17 cellular contexts compared by ENCODE assay signal in genomic region chr1:208431721-208432120, GRCh38.
A peak's percentile ranks its signal among the peaks of the same experiment; 100 is the strongest.
DNase-seq lines count a peak whose midpoint lies in the region; ATAC-seq and TF ChIP-seq lines count a peak whose summit lies in the region.
"Had no signal": no experiment of that assay in that cellular context is flagged by ENCODE, and none has a peak within 500 bp of the region (broad histone marks: within the 10 kb centered on the region; RNA-seq: fewer than 3 reads in every experiment).

No MANE protein-coding gene starts in this region.

- H3K27me3 ChIP-seq in PC-3 (ENCODE audit: low read length): no peaks in the 10 kb centered on the region
- H3K27me3 ChIP-seq: BLaER1 had no signal

- no peak overlapping the region for H3K27ac Mint-ChIP-seq in activated naive CD8-positive, alpha-beta T cell treated with anti-CD3 and anti-CD28 coated beads for 36 hours
- no peak overlapping the region for H3K27ac Mint-ChIP-seq in stimulated activated effector memory CD8-positive, alpha-beta T cell treated with anti-CD3 and anti-CD28 coated beads, Interleukin-12 subunit alpha, Interleukin-12 subunit beta, amount 100 ng/mL, for 72 hours
- H3K27ac Mint-ChIP-seq: stimulated activated naive CD8-positive, alpha-beta T cell treated with anti-CD3 and anti-CD28 coated beads, Interleukin-15, amount 100 ng/mL, for 72 hours had no signal

- H3K9me2 ChIP-seq in PC-3 (replicated peaks; ENCODE audit: low read length): no peaks in the 10 kb centered on the region

- H3K27me3 Mint-ChIP-seq in activated naive CD8-positive, alpha-beta T cell treated with anti-CD3 and anti-CD28 coated beads for 36 hours: no peaks in the 10 kb centered on the region
- H3K27me3 Mint-ChIP-seq: stimulated activated naive CD8-positive, alpha-beta T cell treated with anti-CD3 and anti-CD28 coated beads, Interleukin-15, amount 100 ng/mL, for 72 hours had no signal

- intact Hi-C loops in PC-3 (cut with micrococcal nuclease): no loop called here

- ATAC-seq in PC-3 (peak; percentile 76), GM18868 (IDR thresholded peaks at IDR 0.05; ENCODE audit: unreplicated experiment) (no peak), GM21619 (IDR thresholded peaks at IDR 0.05; ENCODE audit: unreplicated experiment) (no peak)
- ATAC-seq in stimulated activated effector memory CD8-positive, alpha-beta T cell treated with anti-CD3 and anti-CD28 coated beads, Interleukin-12 subunit alpha, Interleukin-12 subunit beta, amount 100 ng/mL, for 72 hours: no peak
- ATAC-seq: GM12878; stimulated activated naive CD8-positive, alpha-beta T cell treated with anti-CD3 and anti-CD28 coated beads, Interleukin-15, amount 100 ng/mL, for 72 hours had no signal

- peak; percentile 43 for DNase-seq in AG20443 (ENCODE audit: low spot score)
- DNase-seq in PC-3: peak; percentile 90
- peak; percentile 52 for DNase-seq in epithelial cell of prostate (ENCODE audit: low read depth, low spot score)
- peak; percentile 20 for DNase-seq in middle frontal gyrus (ENCODE audit: extremely low spot score, low spot score)
- no peak for DNase-seq in activated naive CD8-positive, alpha-beta T cell treated with anti-CD3 and anti-CD28 coated beads for 36 hours
- DNase-seq in stimulated activated effector memory CD8-positive, alpha-beta T cell treated with anti-CD3 and anti-CD28 coated beads, Interleukin-12 subunit alpha, Interleukin-12 subunit beta, amount 100 ng/mL, for 72 hours (ENCODE audit: low spot score in 2 of 2): no peak
- DNase-seq: activated T-cell treated with anti-CD3 and anti-CD28 coated beads, Interleukin-2, amount 50 U/mL, for 48 hours; esophagus squamous epithelium; NCI-H2081; NCI-H748 treated with DMSO at 0.1 percent for 48 hours; occipital lobe; stimulated activated naive CD8-positive, alpha-beta T cell treated with anti-CD3 and anti-CD28 coated beads, Interleukin-15, amount 100 ng/mL, for 72 hours had no signal

- no peak overlapping the region for H3K9ac ChIP-seq in PC-3 (ENCODE audit: low read length)
- H3K9ac ChIP-seq: BLaER1 had no signal

- peaks cover 18% of the 10 kb centered on the region for H3K4me1 ChIP-seq in PC-3 (ENCODE audit: insufficient read depth, low read length)
- H3K4me1 ChIP-seq: BLaER1 had no signal

- CTCF ChIA-PET in PC-3 (lab: Charles Lee): no interaction called here

- no peaks in the 10 kb centered on the region for H3K9me3 Mint-ChIP-seq in activated naive CD8-positive, alpha-beta T cell treated with anti-CD3 and anti-CD28 coated beads for 36 hours
- H3K9me3 Mint-ChIP-seq in stimulated activated effector memory CD8-positive, alpha-beta T cell treated with anti-CD3 and anti-CD28 coated beads, Interleukin-12 subunit alpha, Interleukin-12 subunit beta, amount 100 ng/mL, for 72 hours: no peaks in the 10 kb centered on the region
- H3K9me3 Mint-ChIP-seq: stimulated activated naive CD8-positive, alpha-beta T cell treated with anti-CD3 and anti-CD28 coated beads, Interleukin-15, amount 100 ng/mL, for 72 hours had no signal

- H4K20me1 ChIP-seq in PC-3 (ENCODE audit: low read length): no peaks in the 10 kb centered on the region
- H4K20me1 ChIP-seq: BLaER1 had no signal

- no peak overlapping the region for H3K4me3 Mint-ChIP-seq in activated naive CD8-positive, alpha-beta T cell treated with anti-CD3 and anti-CD28 coated beads for 36 hours
- no peak overlapping the region for H3K4me3 Mint-ChIP-seq in stimulated activated effector memory CD8-positive, alpha-beta T cell treated with anti-CD3 and anti-CD28 coated beads, Interleukin-12 subunit alpha, Interleukin-12 subunit beta, amount 100 ng/mL, for 72 hours
- H3K4me3 Mint-ChIP-seq: stimulated activated naive CD8-positive, alpha-beta T cell treated with anti-CD3 and anti-CD28 coated beads, Interleukin-15, amount 100 ng/mL, for 72 hours had no signal

- no peak overlapping the region for H3K27ac ChIP-seq in PC-3 (ENCODE audit: low read length)
- no peak overlapping the region for H3K27ac ChIP-seq in epithelial cell of prostate
- H3K27ac ChIP-seq: BLaER1, coronary artery had no signal

- no peaks in the 10 kb centered on the region for H3K9me3 ChIP-seq in PC-3 (ENCODE audit: low read length)
- H3K9me3 ChIP-seq: BLaER1, esophagus squamous epithelium had no signal

- no peak overlapping the region for H2AFZ ChIP-seq in PC-3 (ENCODE audit: low read length)

- no peak overlapping the region for H3K4me3 ChIP-seq in PC-3 (ENCODE audit: low read length)
- H3K4me3 ChIP-seq: BLaER1, coronary artery, esophagus squamous epithelium, GM12878 had no signal

- H3K36me3 ChIP-seq in PC-3 (ENCODE audit: low read depth, low read length): no peaks in the 10 kb centered on the region
- H3K36me3 ChIP-seq: BLaER1, esophagus squamous epithelium had no signal

- no peaks in the 10 kb centered on the region for H3K79me2 ChIP-seq in PC-3 (ENCODE audit: low read length)

- POLR2A ChIA-PET in PC-3 (lab: Charles Lee; ENCODE audit: unreplicated experiment): no interaction called here

- no peak for TF ChIP-seq CTCF in PC-3 (conservative IDR thresholded peaks at IDR 0.05; ENCODE audit: low read depth, low read length)

- no peaks in the 10 kb centered on the region for H3F3A ChIP-seq in PC-3 (ENCODE audit: low read length, unreplicated experiment)

- H3K4me2 ChIP-seq in PC-3 (ENCODE audit: low read length): peak overlapping the region; percentile 26; the same call in 1 of the 2 replicates
- H3K4me2 ChIP-seq: BLaER1 had no signal

- no peaks in the 10 kb centered on the region for H3K36me3 Mint-ChIP-seq in activated naive CD8-positive, alpha-beta T cell treated with anti-CD3 and anti-CD28 coated beads for 36 hours
- H3K36me3 Mint-ChIP-seq in stimulated activated effector memory CD8-positive, alpha-beta T cell treated with anti-CD3 and anti-CD28 coated beads, Interleukin-12 subunit alpha, Interleukin-12 subunit beta, amount 100 ng/mL, for 72 hours: no peaks in the 10 kb centered on the region

- H3K4me1 Mint-ChIP-seq in activated naive CD8-positive, alpha-beta T cell treated with anti-CD3 and anti-CD28 coated beads for 36 hours: no peaks in the 10 kb centered on the region
- no peaks in the 10 kb centered on the region for H3K4me1 Mint-ChIP-seq in stimulated activated effector memory CD8-positive, alpha-beta T cell treated with anti-CD3 and anti-CD28 coated beads, Interleukin-12 subunit alpha, Interleukin-12 subunit beta, amount 100 ng/mL, for 72 hours
- H3K4me1 Mint-ChIP-seq: stimulated activated naive CD8-positive, alpha-beta T cell treated with anti-CD3 and anti-CD28 coated beads, Interleukin-15, amount 100 ng/mL, for 72 hours had no signal

- no TSS peak for BruUV-seq in PC-3 (replicated peaks; lab: Mats Ljungman, UMichigan)

Comparison
In these comparisons a context has a peak if more than half of its experiments do, and no peak if none do; other contexts are left out.
1. DNase-seq: peak in AG20443 (single experiment), PC-3 (single experiment), epithelial cell of prostate (single experiment) and middle frontal gyrus (single experiment); none in activated naive CD8-positive, alpha-beta T cell treated with anti-CD3 and anti-CD28 coated beads for 36 hours (single experiment) and stimulated activated effector memory CD8-positive, alpha-beta T cell treated with anti-CD3 and anti-CD28 coated beads, Interleukin-12 subunit alpha, Interleukin-12 subunit beta, amount 100 ng/mL, for 72 hours (0 of 2).